ENCODE assay signal across 21 cellular contexts in the genomic region with DNA sequence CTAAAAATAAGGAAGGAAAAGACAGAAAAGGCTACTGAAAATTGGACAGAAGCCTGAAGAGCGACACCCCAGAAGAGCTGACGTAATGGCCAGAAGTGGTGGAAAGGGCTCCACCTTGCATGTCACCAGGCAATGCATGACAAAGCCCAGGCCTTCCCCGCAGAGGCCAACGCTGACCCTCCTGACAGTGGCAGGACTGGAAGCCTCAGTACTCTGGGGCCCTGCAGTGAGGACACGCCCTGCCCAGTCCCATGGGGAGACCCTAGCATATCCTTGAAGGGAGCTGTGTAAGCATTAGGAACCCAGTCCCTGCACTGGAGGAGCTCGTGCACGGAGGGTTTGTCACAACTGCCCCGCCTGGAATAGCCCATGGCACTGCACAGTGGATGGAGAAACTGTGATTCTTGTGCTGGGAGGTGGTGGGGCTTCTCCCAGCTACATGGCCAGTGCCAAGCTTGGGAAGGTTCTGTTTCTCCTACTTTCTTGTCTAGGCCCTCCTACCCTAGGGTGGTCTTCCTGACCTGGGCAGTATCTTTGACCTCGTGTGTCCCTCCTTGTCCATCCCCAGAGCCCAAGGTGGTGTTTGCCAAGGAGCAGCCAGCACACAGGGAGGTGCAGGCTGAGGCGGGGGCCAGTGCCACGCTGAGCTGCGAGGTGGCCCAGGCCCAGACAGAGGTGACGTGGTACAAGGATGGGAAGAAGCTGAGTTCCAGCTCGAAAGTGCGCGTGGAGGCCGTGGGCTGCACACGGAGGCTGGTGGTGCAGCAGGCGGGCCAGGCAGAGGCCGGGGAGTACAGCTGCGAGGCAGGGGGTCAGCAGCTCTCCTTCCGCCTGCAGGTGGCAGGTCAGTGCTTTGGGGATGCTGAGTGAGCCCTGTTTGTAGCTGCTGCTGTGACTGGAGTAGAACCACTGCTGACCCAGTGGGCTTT.
DNase-seq lines count a peak whose midpoint lies in the region; ATAC-seq and TF ChIP-seq lines count a peak whose summit lies in the region.
"Had no signal": no experiment of that assay in that cellular context is flagged by ENCODE, and none has a peak within 500 bp of the region (broad histone marks: within the 10 kb centered on the region; RNA-seq: fewer than 3 reads in every experiment).

No MANE protein-coding gene starts in this region.

- H3K4me1 ChIP-seq in heart right ventricle, result peaks cover 5 to 38% (median 15%) of the 10 kb centered on the region in 9 donors
- H3K4me1 ChIP-seq: ascending aorta, tibial artery had no signal

- H3K9me3 ChIP-seq in WERI-Rb-1 (ENCODE audit: severe bottlenecking), result no peaks in the 10 kb centered on the region
- no peaks in the 10 kb centered on the region for H3K9me3 ChIP-seq in heart right ventricle
- H3K9me3 ChIP-seq: ascending aorta, tibial artery had no signal

- 66 to 77% methylated on average over 22 of the region's 22 CpGs for WGBS in heart right ventricle, 2 donors

- H3K27ac ChIP-seq in WERI-Rb-1, result no peak overlapping the region
- H3K27ac ChIP-seq in heart right ventricle, result peak overlapping the region; percentile 11 to 70 (median 43)
- H3K27ac ChIP-seq: ascending aorta, HL-60, skin epidermis, tibial artery had no signal

- TF ChIP-seq CTCF in WERI-Rb-1 (IDR thresholded peaks at IDR 0.05; ENCODE audit: low read depth, low read length) (peak; percentile 18; the same call in 1 of the 2 replicates), heart right ventricle (IDR thresholded peaks at IDR 0.05) (no peak)

- H3K36me3 ChIP-seq in WERI-Rb-1, result no peaks in the 10 kb centered on the region
- H3K36me3 ChIP-seq in heart right ventricle, result peaks cover 0 to 79% (median 0%) of the 10 kb centered on the region in 9 donors
- H3K36me3 ChIP-seq: ascending aorta had no signal

- intact Hi-C loops in heart right ventricle (cut with DNase I), result loop anchor here in 1 of 10 donors (10.0 kb wide), 1 partner anchor 133 kb away; no protein-coding TSS in a partner anchor
- intact Hi-C loops in sciatic nerve (cut with DNase I), result no loop called here

- DNase-seq in ELF-1 (ENCODE audit: low read depth, low spot score) (peak; percentile 42), WERI-Rb-1 (no peak), heart right ventricle (peak; percentile 48 to 57), mesenteric fat pad (ENCODE audit: low spot score) (peak; percentile 83), HuH-7 (ENCODE audit: low spot score) (no peak), NCI-H1417 (lab: John Stamatoyannopoulos, UW) (no peak), sciatic nerve (ENCODE audit: low spot score) (no peak), inferior parietal cortex (ENCODE audit: extremely low spot score) (no peak)
- DNase-seq: DMS53; naive thymus-derived CD8-positive, alpha-beta T cell; NCI-H2081; NCI-H510A treated with DMSO at 0.1 percent for 48 hours; RPMI8226; stimulated activated CD4-positive, alpha-beta T cell treated with anti-CD3 and anti-CD28 coated beads, Interleukin-2, amount 100 ng/mL, for 24 hours; stimulated activated naive CD4-positive, alpha-beta T cell treated with Interleukin-2 at 50 U/mL for 16 hours had no signal

- ATAC-seq in heart right ventricle, result peak; percentile 54 to 91 (median 83)
- no peak for ATAC-seq in sciatic nerve
- ATAC-seq: CD8-positive, alpha-beta T cell; GM12878; naive thymus-derived CD8-positive, alpha-beta T cell had no signal

- H3K4me3 ChIP-seq in WERI-Rb-1 (ENCODE audit: low read depth, low read length), result no peak overlapping the region
- no peak overlapping the region for H3K4me3 ChIP-seq in heart right ventricle
- H3K4me3 ChIP-seq: ascending aorta, GM12878, skin epidermis, tibial artery had no signal

- H3K27me3 ChIP-seq in WERI-Rb-1 (ENCODE audit: insufficient read depth, low read depth, severe bottlenecking), result no peaks in the 10 kb centered on the region
- H3K27me3 ChIP-seq in heart right ventricle, result no peaks in the 10 kb centered on the region
- H3K27me3 ChIP-seq: ascending aorta, tibial artery had no signal

Comparison
In these comparisons a context has a peak if more than half of its experiments do, and no peak if none do; other contexts are left out.
1. DNase-seq: peak in ELF-1 (single experiment), heart right ventricle (2 of 2) and mesenteric fat pad (single experiment); none in WERI-Rb-1 (single experiment), HuH-7 (single experiment), NCI-H1417 (0 of 3), sciatic nerve (single experiment) and inferior parietal cortex (single experiment).